In genomic region chr2:40434638-40435296, GRCh38 we compare ENCODE assay signal across 10 cellular contexts. TPM values are rescaled to one million over a fixed set of nuclear protein-coding genes. Genes with fewer than 3 reads are reported as not detected.
A peak's percentile ranks its signal among the peaks of the same experiment; 100 is the strongest.
DNase-seq lines count a peak whose midpoint lies in the region; ATAC-seq and TF ChIP-seq lines count a peak whose summit lies in the region.
"Had no signal": no experiment of that assay in that cellular context is flagged by ENCODE, and none has a peak within 500 bp of the region (broad histone marks: within the 10 kb centered on the region; RNA-seq: fewer than 3 reads in every experiment).

No MANE protein-coding gene starts in this region.

- no peaks in the 10 kb centered on the region for H3K27me3 ChIP-seq in muscle layer of duodenum (ENCODE audit: low read depth, low read length)
- H3K27me3 ChIP-seq in WERI-Rb-1 (ENCODE audit: insufficient read depth, low read depth, severe bottlenecking): no peaks in the 10 kb centered on the region

- no peak overlapping the region for H3K4me3 ChIP-seq in AG09309 (ENCODE audit: control insufficient read depth, low read depth, low read length)
- no peak overlapping the region for H3K4me3 ChIP-seq in epithelial cell of esophagus (ENCODE audit: low read length)
- H3K4me3 ChIP-seq in muscle layer of duodenum (ENCODE audit: low read depth in 1 of 2, low read length in 2 of 2): no peak overlapping the region
- H3K4me3 ChIP-seq in WERI-Rb-1 (ENCODE audit: low read depth, low read length): no peak overlapping the region

- peak overlapping the region; percentile 19 for H3K27ac ChIP-seq in muscle layer of duodenum (ENCODE audit: low read length)
- H3K27ac ChIP-seq in WERI-Rb-1: no peak overlapping the region

- intact Hi-C loops in left colon (cut with DNase I, micrococcal nuclease): no loop called here

- no peaks in the 10 kb centered on the region for H3K9me3 ChIP-seq in muscle layer of duodenum (ENCODE audit: control insufficient read depth in 1 of 2, low read length in 2 of 2)
- H3K9me3 ChIP-seq in WERI-Rb-1 (ENCODE audit: severe bottlenecking): no peaks in the 10 kb centered on the region

- no peak for ATAC-seq in left colon
- ATAC-seq: activated naive CD8-positive, alpha-beta T cell treated with anti-CD3 and anti-CD28 coated beads, Interleukin-2, amount 50 U/mL, for 24 hours had no signal

- no peak for TF ChIP-seq CTCF in AG09309 (IDR thresholded peaks at IDR 0.05; ENCODE audit: control insufficient read depth, insufficient read depth, low read depth, low read length, missing control alignments)
- TF ChIP-seq CTCF in epithelial cell of esophagus (IDR thresholded peaks at IDR 0.05; ENCODE audit: insufficient read depth, low read depth, low read length, missing control alignments): no peak
- TF ChIP-seq CTCF in WERI-Rb-1 (IDR thresholded peaks at IDR 0.05; ENCODE audit: low read depth, low read length): no peak

- peak; percentile 96 for DNase-seq in AG09309 (ENCODE audit: low read depth)
- peak; percentile 98 for DNase-seq in NCI-H226
- peak; percentile 93 for DNase-seq in epithelial cell of esophagus (ENCODE audit: low read depth)
- no peak for DNase-seq in WERI-Rb-1
- DNase-seq in NCI-H524 treated with DMSO at 0.1 percent for 48 hours (lab: John Stamatoyannopoulos, UW): no peak
- DNase-seq in left colon: no peak
- DNase-seq in T-helper 2 cell: no peak
- DNase-seq: activated naive CD8-positive, alpha-beta T cell treated with anti-CD3 and anti-CD28 coated beads, Interleukin-2, amount 50 U/mL, for 24 hours; NCI-H2081 had no signal

- peaks cover 11 to 58% of the 10 kb centered on the region in 2 donors for H3K4me1 ChIP-seq in muscle layer of duodenum (ENCODE audit: control insufficient read depth in 1 of 2, insufficient read depth in 2 of 2, low read length in 2 of 2)

- H3K36me3 ChIP-seq in muscle layer of duodenum (ENCODE audit: control insufficient read depth in 1 of 2, insufficient read depth in 2 of 2, low read length in 2 of 2) (peaks cover 0 to under 1% of the 10 kb centered on the region in 2 donors), WERI-Rb-1 (no peaks in the 10 kb centered on the region)

RNA-seq across cellular contexts. Expression of gene SLC8A1, which starts 17.1 kb away (rescaled TPM):
- total RNA-seq in left colon: 10 to 100 TPM in 1 of 2 donors, 1 to 10 TPM in 1; 3.1 to 22.6 TPM

Comparison
In these comparisons a context has a peak if more than half of its experiments do, and no peak if none do; other contexts are left out.
1. DNase-seq: peak in AG09309 (single experiment), NCI-H226 (single experiment) and epithelial cell of esophagus (single experiment); none in WERI-Rb-1 (single experiment), NCI-H524 treated with DMSO at 0.1 percent for 48 hours (single experiment), left colon (0 of 2) and T-helper 2 cell (0 of 5).